ENCODE assay signal across 8 cellular contexts in the genomic region with DNA sequence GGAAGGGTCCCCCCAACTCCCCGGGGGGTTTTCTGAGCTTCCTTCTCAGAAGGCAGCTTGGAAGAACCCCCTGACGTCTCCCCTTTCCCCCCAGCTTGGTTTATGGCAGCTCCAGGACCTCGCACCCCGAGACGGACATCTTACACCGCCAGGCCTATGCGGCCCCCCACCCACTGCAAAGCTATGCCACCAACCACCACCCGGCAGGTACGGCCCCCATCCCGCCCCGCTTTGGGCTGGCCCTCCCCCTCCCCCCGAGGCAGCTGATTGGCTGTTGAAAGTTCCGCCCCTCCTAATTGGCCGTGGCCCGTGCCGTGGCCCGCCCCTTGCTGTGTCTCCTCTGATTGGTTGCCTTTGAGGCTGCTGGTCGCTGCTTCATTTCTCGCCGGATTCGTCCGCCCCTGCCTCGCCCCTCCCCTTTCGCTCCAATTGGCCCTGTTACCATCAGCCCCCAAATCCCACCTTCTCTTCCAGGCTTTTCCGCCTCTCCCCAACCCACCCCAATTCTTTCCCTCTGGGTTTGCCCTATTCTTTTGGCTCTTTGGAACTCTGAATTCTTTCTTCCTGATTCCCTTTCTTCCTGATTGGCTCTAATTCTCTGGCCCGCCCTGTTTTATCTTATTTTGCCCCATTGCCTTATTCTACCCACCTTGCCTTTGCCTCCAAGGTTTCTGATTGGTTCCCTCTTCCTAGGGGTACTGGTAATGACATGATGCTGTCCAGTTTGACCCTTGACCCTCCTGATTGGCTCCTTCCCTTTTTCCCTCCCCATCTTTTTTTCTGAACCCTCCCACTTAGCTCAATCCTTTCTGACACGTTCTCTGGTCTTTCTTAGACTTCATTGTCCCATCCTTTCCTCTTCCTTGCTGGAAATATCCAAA. TPM values are rescaled to one million over a fixed set of nuclear protein-coding genes. Genes with fewer than 3 reads are reported as not detected.
DNase-seq lines count a peak whose midpoint lies in the region; ATAC-seq lines count a peak whose summit lies in the region.

No MANE protein-coding gene starts in this region.

- DNase-seq in C1 segment of cervical spinal cord (lab: John Stamatoyannopoulos, UW) = peak; percentile 15 to 91 (median 88)
- DNase-seq in SK-N-DZ (ENCODE audit: low spot score) = peak; percentile 88
- peak; percentile 95 for DNase-seq in activated naive CD4-positive, alpha-beta T cell treated with anti-CD3 and anti-CD28 coated beads, Interleukin-2, amount 50 U/mL, for 16 hours
- peak; percentile 100 for DNase-seq in germinal center (ENCODE audit: low spot score)
- DNase-seq in non-pigmented ciliary epithelial cell (ENCODE audit: low read depth) = peak; percentile 67

- H3K27me3 ChIP-seq in subcutaneous abdominal adipose tissue (ENCODE audit: control insufficient read depth in 5 of 5, insufficient read depth in 4 of 5, low read length in 5 of 5) = no peaks in the 10 kb centered on the region

- H3K36me3 ChIP-seq in KOPT-K1 (ENCODE audit: insufficient read depth, low read length) = peaks cover 49% of the 10 kb centered on the region
- peaks cover 4 to 42% (median 28%) of the 10 kb centered on the region in 5 donors for H3K36me3 ChIP-seq in subcutaneous abdominal adipose tissue (ENCODE audit: control insufficient read depth in 5 of 5, insufficient read depth in 5 of 5, low read length in 5 of 5)

- peaks cover 5 to 34% (median 33%) of the 10 kb centered on the region in 5 donors for H3K4me1 ChIP-seq in subcutaneous abdominal adipose tissue (ENCODE audit: control insufficient read depth in 5 of 5, insufficient read depth in 5 of 5, low read length in 5 of 5)

- H3K27ac ChIP-seq in KOPT-K1 (ENCODE audit: low read depth, low read length, poor library complexity, severe bottlenecking) (peak overlapping the region; percentile 97), subcutaneous abdominal adipose tissue (ENCODE audit: low read depth, low read length) (peak overlapping the region; percentile 81)

- H3K9ac ChIP-seq in subcutaneous abdominal adipose tissue (ENCODE audit: low read length in 5 of 5) = peak overlapping the region in 3 of 5 donors; percentile 27 to 64 (median 46)

- H3K9me3 ChIP-seq in KOPT-K1 (ENCODE audit: insufficient read depth, low read length, poor library complexity, severe bottlenecking) (no peaks in the 10 kb centered on the region), subcutaneous abdominal adipose tissue (ENCODE audit: control insufficient read depth in 5 of 5, low read length in 5 of 5) (no peaks in the 10 kb centered on the region)

- H3K4me3 ChIP-seq in subcutaneous abdominal adipose tissue (ENCODE audit: low read depth in 1 of 5, low read length in 5 of 5) = peak overlapping the region; percentile 40 to 88 (median 76)

- ATAC-seq in GM19455 (IDR thresholded peaks at IDR 0.05; ENCODE audit: unreplicated experiment) = peak; percentile 45

RNA-seq across cellular contexts. Expression of a gene that starts 2.5 kb away (rescaled TPM):
- polyA plus RNA-seq in SK-N-DZ (2014; cell fraction: cytosol; rRNA removed) = 1.3 and 2.3 TPM in 2 replicates
- polyA plus RNA-seq in SK-N-DZ (2014; cell fraction: nucleus; rRNA removed) = 2.0 and 3.1 TPM in 2 replicates

RNA-seq across cellular contexts. Expression of a gene that starts 12.4 kb away (rescaled TPM):
- 0.31 and 0.67 TPM in 2 replicates for polyA plus RNA-seq in SK-N-DZ (2014; cell fraction: cytosol; rRNA removed)
- 0.67 TPM in 1 of 2 replicates, not detected in the other for polyA plus RNA-seq in SK-N-DZ (2014; cell fraction: nucleus; rRNA removed)

RNA-seq across cellular contexts. Expression of a gene that starts 13.1 kb away (rescaled TPM):
- 86.0 and 94.2 TPM in 2 replicates for polyA plus RNA-seq in SK-N-DZ (2014; cell fraction: cytosol; rRNA removed)
- 62.2 and 63.6 TPM in 2 replicates for polyA plus RNA-seq in SK-N-DZ (2014; cell fraction: nucleus; rRNA removed)

RNA-seq across cellular contexts. Expression of a gene that starts 46.5 kb away (rescaled TPM):
- polyA plus RNA-seq in SK-N-DZ (2014; cell fraction: cytosol; rRNA removed) = 2.0 and 2.1 TPM in 2 replicates
- polyA plus RNA-seq in SK-N-DZ (2014; cell fraction: nucleus; rRNA removed) = 0.72 and 4.7 TPM in 2 replicates

RNA-seq across cellular contexts. Expression of a gene that starts 48.5 kb away (rescaled TPM):
- 20.2 and 23.9 TPM in 2 replicates for polyA plus RNA-seq in SK-N-DZ (2014; cell fraction: cytosol; rRNA removed)
- 16.8 and 18.8 TPM in 2 replicates for polyA plus RNA-seq in SK-N-DZ (2014; cell fraction: nucleus; rRNA removed)

Comparison
In these comparisons a context has a peak if more than half of its experiments do, and no peak if none do; other contexts are left out.
1. Peak in every context shown above with its lines: DNase-seq, ATAC-seq, H3K4me3 ChIP-seq and H3K27ac ChIP-seq.